ENCODE assay signal across 32 cellular contexts in the genomic region with DNA sequence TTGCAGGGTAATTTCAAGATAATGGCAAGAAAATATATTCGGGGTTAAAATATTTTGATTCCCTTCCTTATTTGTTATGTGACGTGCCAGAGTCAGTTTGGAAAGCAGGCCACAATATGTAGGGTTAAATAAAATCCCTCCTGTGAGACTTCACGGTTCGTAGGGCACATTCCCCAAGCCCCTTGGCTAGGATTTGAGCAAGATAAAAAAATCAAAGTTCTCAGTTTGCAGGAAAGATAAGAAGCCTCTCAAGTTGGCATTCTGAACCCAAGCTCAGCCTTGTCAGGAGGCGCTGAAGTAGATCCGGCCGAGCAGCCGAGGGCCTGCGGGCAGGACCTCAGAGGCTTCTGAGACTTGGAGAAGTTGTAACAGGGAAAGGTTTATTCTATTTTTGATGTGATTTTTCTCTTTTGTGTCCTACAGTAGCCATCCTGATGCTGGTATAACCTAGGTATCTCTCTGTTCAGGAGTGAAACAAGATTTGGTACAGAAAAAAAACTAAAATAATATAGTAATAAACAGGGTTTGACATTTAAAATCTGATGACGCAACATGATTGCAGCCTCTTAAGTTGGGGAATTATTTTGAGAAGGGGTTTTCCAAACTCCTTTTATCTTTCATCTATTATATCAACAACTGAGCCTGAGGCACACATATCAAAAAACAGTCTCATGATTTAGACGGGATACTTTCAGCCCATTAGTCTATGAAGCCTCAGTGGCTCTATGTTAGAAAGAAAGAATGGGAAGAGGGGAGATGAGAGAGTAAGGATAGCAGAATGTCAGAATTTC. TPM values are rescaled to one million over a fixed set of nuclear protein-coding genes. Genes with fewer than 3 reads are reported as not detected.
"Had no signal": no experiment of that assay in that cellular context is flagged by ENCODE, and none has a peak within 500 bp of the region (broad histone marks: within the 10 kb centered on the region; RNA-seq: fewer than 3 reads in every experiment).

No MANE protein-coding gene starts in this region.

- H3K36me3 ChIP-seq: brain microvascular endothelial cell, lower lobe of right lung, neural progenitor cell, sigmoid colon, upper lobe of right lung had no signal

- DNase-seq: activated CD4-positive, alpha-beta T cell treated with anti-CD3 and anti-CD28 coated beads, Interleukin-2, amount 10 ng/mL, durations not matched to agents 7 days and 5 days; activated CD8-positive, alpha-beta T cell treated with anti-CD3 and anti-CD28 coated beads, Interleukin-2, amount 10 ng/mL, durations not matched to agents 7 days and 5 days; activated gamma-delta T cell treated with Interleukin-2 at 50 U/mL for 16 hours; aorta; brain microvascular endothelial cell; central memory CD4-positive, alpha-beta T cell; dermis blood vessel endothelial cell; effector CD8-positive, alpha-beta T cell; erythroblast; foreskin melanocyte; glutamatergic neuron; lower lobe of right lung; naive B cell; sigmoid colon; stimulated activated CD4-positive, alpha-beta T cell treated with anti-CD3 and anti-CD28 coated beads, Interleukin-2, amount 100 ng/mL, for 48 hours; stimulated activated CD8-positive, alpha-beta memory T cell treated with anti-CD3 and anti-CD28 coated beads, Interleukin-4, amount 100 ng/mL, for 48 hours; stimulated activated naive B cell treated with anti-CD40 and anti-IgM and Interleukin-4, amounts not matched to agents 10 μg/mL and 1 μg/mL and 100 μg/mL, for 72 hours; upper lobe of right lung had no signal

- H3K9me3 ChIP-seq: lower lobe of right lung, sigmoid colon, upper lobe of right lung had no signal

- H3K4me3 Mint-ChIP-seq: activated CD4-positive, alpha-beta T cell treated with anti-CD3 and anti-CD28 coated beads, Interleukin-2, amount 10 ng/mL, durations not matched to agents 7 days and 5 days; activated CD8-positive, alpha-beta T cell treated with anti-CD3 and anti-CD28 coated beads, Interleukin-2, amount 10 ng/mL, durations not matched to agents 7 days and 5 days; activated naive CD4-positive, alpha-beta T cell treated with anti-CD3 and anti-CD28 coated beads, Interleukin-2, amount 50 U/mL, for 24 hours; activated T-helper 1 cell treated with anti-CD3 and anti-CD28 coated beads, Interleukin-12 subunit alpha, Interleukin-12 subunit beta, Interleukin-2, Interleukin-4 antibody, amounts not matched to agents 30 ng/mL and 10 ng/mL and 1 ng/mL, durations not matched to agents 14 hours and 24 hours and 36 hours; naive B cell; neural progenitor cell; stimulated activated naive B cell treated with anti-CD40 and anti-IgM and Interleukin-4, amounts not matched to agents 10 μg/mL and 1 μg/mL and 100 μg/mL, for 72 hours; T-helper 1 cell treated with Interleukin-12 subunit alpha and Interleukin-12 subunit beta and Interleukin-4 antibody, amounts not matched to agents 30 μg/mL and 1 μg/mL, for 36 hours had no signal

- H3K4me3 ChIP-seq: hepatocyte, lower lobe of right lung, neural progenitor cell, sigmoid colon, upper lobe of right lung had no signal

- H3K27me3 ChIP-seq: brain microvascular endothelial cell, hepatocyte, neural progenitor cell, sigmoid colon, upper lobe of right lung had no signal

- H3K4me1 ChIP-seq: upper lobe of right lung had no signal

- H3K27ac Mint-ChIP-seq: activated CD4-positive, alpha-beta T cell treated with anti-CD3 and anti-CD28 coated beads, Interleukin-2, amount 10 ng/mL, durations not matched to agents 7 days and 5 days; activated CD8-positive, alpha-beta T cell treated with anti-CD3 and anti-CD28 coated beads, Interleukin-2, amount 10 ng/mL, durations not matched to agents 7 days and 5 days; activated naive CD4-positive, alpha-beta T cell treated with anti-CD3 and anti-CD28 coated beads, Interleukin-2, amount 50 U/mL, for 24 hours; activated T-helper 1 cell treated with anti-CD3 and anti-CD28 coated beads, Interleukin-12 subunit alpha, Interleukin-12 subunit beta, Interleukin-2, Interleukin-4 antibody, amounts not matched to agents 30 ng/mL and 10 ng/mL and 1 ng/mL, durations not matched to agents 14 hours and 24 hours and 36 hours; naive B cell; neural progenitor cell; stimulated activated naive B cell treated with anti-CD40 and anti-IgM and Interleukin-4, amounts not matched to agents 10 μg/mL and 1 μg/mL and 100 μg/mL, for 72 hours; T-helper 1 cell treated with Interleukin-12 subunit alpha and Interleukin-12 subunit beta and Interleukin-4 antibody, amounts not matched to agents 30 μg/mL and 1 μg/mL, for 36 hours had no signal

- H3K27ac ChIP-seq: brain microvascular endothelial cell, hepatocyte, lower lobe of right lung, neural progenitor cell, sigmoid colon, upper lobe of right lung, VCaP had no signal

- H3K9me3 Mint-ChIP-seq: activated CD4-positive, alpha-beta T cell treated with anti-CD3 and anti-CD28 coated beads, Interleukin-2, amount 10 ng/mL, durations not matched to agents 7 days and 5 days; activated naive CD4-positive, alpha-beta T cell treated with anti-CD3 and anti-CD28 coated beads, Interleukin-2, amount 50 U/mL, for 24 hours; activated T-helper 1 cell treated with anti-CD3 and anti-CD28 coated beads, Interleukin-12 subunit alpha, Interleukin-12 subunit beta, Interleukin-2, Interleukin-4 antibody, amounts not matched to agents 30 ng/mL and 10 ng/mL and 1 ng/mL, durations not matched to agents 14 hours and 24 hours and 36 hours; neural progenitor cell; stimulated activated naive B cell treated with anti-CD40 and anti-IgM and Interleukin-4, amounts not matched to agents 10 μg/mL and 1 μg/mL and 100 μg/mL, for 72 hours; T-helper 1 cell treated with Interleukin-12 subunit alpha and Interleukin-12 subunit beta and Interleukin-4 antibody, amounts not matched to agents 30 μg/mL and 1 μg/mL, for 36 hours had no signal

- H3K36me3 Mint-ChIP-seq: activated naive CD4-positive, alpha-beta T cell treated with anti-CD3 and anti-CD28 coated beads, Interleukin-2, amount 50 U/mL, for 24 hours; naive B cell; neural progenitor cell; stimulated activated naive B cell treated with anti-CD40 and anti-IgM and Interleukin-4, amounts not matched to agents 10 μg/mL and 1 μg/mL and 100 μg/mL, for 72 hours had no signal

- H3K4me1 Mint-ChIP-seq: activated CD4-positive, alpha-beta T cell treated with anti-CD3 and anti-CD28 coated beads, Interleukin-2, amount 10 ng/mL, durations not matched to agents 7 days and 5 days; naive B cell; stimulated activated naive B cell treated with anti-CD40 and anti-IgM and Interleukin-4, amounts not matched to agents 10 μg/mL and 1 μg/mL and 100 μg/mL, for 72 hours had no signal

- ATAC-seq: activated CD4-positive, CD25-positive, alpha-beta regulatory T cell treated with anti-CD3 and anti-CD28 coated beads, Interleukin-2, amount 50 U/mL, for 24 hours; activated CD8-positive, alpha-beta T cell treated with anti-CD3 and anti-CD28 coated beads, Interleukin-2, amount 10 ng/mL, durations not matched to agents 7 days and 5 days; stimulated activated naive B cell treated with anti-CD40 and anti-IgM and Interleukin-4, amounts not matched to agents 10 μg/mL and 1 μg/mL and 100 μg/mL, for 72 hours; upper lobe of right lung had no signal

RNA-seq across cellular contexts. Expression of a gene that starts 10.2 kb away (rescaled TPM):
- total RNA-seq: activated CD8-positive, alpha-beta T cell treated with anti-CD3 and anti-CD28 coated beads, Interleukin-2, amount 10 ng/mL, durations not matched to agents 7 days and 5 days; aorta; dermis blood vessel endothelial cell; hepatocyte; lower lobe of right lung; mesenteric fat pad; mucosa of gallbladder; upper lobe of right lung had no signal
- polyA plus RNA-seq: adipose tissue, aorta, sigmoid colon had no signal

RNA-seq across cellular contexts. Expression of a gene that starts 19.5 kb away (rescaled TPM):
- total RNA-seq: activated CD4-positive, alpha-beta T cell treated with anti-CD3 and anti-CD28 coated beads, Interleukin-2, amount 10 ng/mL, durations not matched to agents 7 days and 5 days; activated CD8-positive, alpha-beta T cell treated with anti-CD3 and anti-CD28 coated beads, Interleukin-2, amount 10 ng/mL, durations not matched to agents 7 days and 5 days; activated T-helper 1 cell treated with anti-CD3 and anti-CD28 coated beads, Interleukin-12 subunit alpha, Interleukin-12 subunit beta, Interleukin-2, Interleukin-4 antibody, amounts not matched to agents 30 ng/mL and 10 ng/mL and 1 ng/mL, durations not matched to agents 14 hours and 24 hours and 36 hours; aorta; dermis blood vessel endothelial cell; hepatocyte; lower lobe of right lung; mesenteric fat pad; mucosa of gallbladder; osteoblast; posterior vena cava; renal cortical epithelial cell; sigmoid colon; temporal lobe; upper lobe of right lung had no signal
- polyA plus RNA-seq: adipose tissue, aorta, hepatocyte, sigmoid colon had no signal

RNA-seq across cellular contexts. Expression of a gene that starts 22.4 kb away (rescaled TPM):
- total RNA-seq: activated CD4-positive, alpha-beta T cell treated with anti-CD3 and anti-CD28 coated beads, Interleukin-2, amount 10 ng/mL, durations not matched to agents 7 days and 5 days; activated CD8-positive, alpha-beta T cell treated with anti-CD3 and anti-CD28 coated beads, Interleukin-2, amount 10 ng/mL, durations not matched to agents 7 days and 5 days; activated T-helper 1 cell treated with anti-CD3 and anti-CD28 coated beads, Interleukin-12 subunit alpha, Interleukin-12 subunit beta, Interleukin-2, Interleukin-4 antibody, amounts not matched to agents 30 ng/mL and 10 ng/mL and 1 ng/mL, durations not matched to agents 14 hours and 24 hours and 36 hours; aorta; dermis blood vessel endothelial cell; hepatocyte; lower lobe of right lung; mesenteric fat pad; mucosa of gallbladder; osteoblast; posterior vena cava; renal cortical epithelial cell; sigmoid colon; temporal lobe; upper lobe of right lung had no signal
- polyA plus RNA-seq: adipose tissue, aorta, hepatocyte, sigmoid colon had no signal
